Comparison of ENCODE assay signal across 14 cellular contexts in the genomic region with DNA sequence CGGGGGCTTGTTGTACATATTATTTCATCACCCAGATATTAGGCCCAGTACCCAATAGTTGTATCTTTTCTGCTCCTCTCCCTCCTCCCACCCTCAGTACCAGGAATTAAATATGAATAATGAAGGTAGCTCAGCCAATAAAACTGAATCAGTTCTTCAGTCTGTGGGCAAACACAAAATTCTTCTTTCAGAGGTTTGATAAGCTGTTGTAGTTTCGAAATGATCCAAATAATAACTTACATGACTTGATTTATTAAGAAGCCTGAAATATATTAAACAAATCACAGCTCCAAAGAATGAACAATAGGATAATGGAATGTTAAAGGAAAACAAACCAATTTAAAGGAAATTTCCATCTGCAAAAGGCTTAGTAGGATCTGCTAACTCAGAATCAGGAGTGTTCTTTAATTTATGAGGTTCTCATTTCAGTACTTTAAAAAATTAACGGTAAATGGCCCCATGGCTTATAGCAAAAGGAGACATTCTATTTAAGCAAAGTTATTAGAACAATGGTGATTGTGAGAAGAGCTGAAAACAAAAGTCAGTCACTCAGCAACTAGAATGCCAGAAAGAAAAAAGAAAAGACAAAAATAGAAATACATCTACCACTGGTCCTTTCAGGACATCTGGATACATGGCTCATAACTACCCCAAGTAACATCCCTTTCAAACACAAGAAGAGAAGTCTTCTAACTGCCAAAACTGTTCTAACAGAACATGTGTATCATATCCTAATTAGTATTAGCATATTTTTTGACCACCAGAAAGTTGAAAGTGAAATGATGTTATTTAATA.
DNase-seq lines count a peak whose midpoint lies in the region; ATAC-seq, FAIRE-seq and TF ChIP-seq lines count a peak whose summit lies in the region.
"Had no signal": no experiment of that assay in that cellular context is flagged by ENCODE, and none has a peak within 500 bp of the region (broad histone marks: within the 10 kb centered on the region; RNA-seq: fewer than 3 reads in every experiment).

No MANE protein-coding gene starts in this region.

- SMC1A ChIA-PET in GM12878 (lab: Charles Lee; ENCODE audit: uncharacterized antibody, unreplicated experiment) = interaction anchor here (0.9 to 1.1 kb wide), 2 partner anchors 8 to 16 kb away, joined by 3 read pairs; no protein-coding TSS in a partner anchor

- no TSS peak for BruUV-seq in GM12878 (replicated peaks; lab: Mats Ljungman, UMichigan)

- no peaks in the 10 kb centered on the region; the same call in 2 of the 3 replicates for H3K9me3 ChIP-seq in GM12878 (replicated peaks; ENCODE audit: control insufficient read depth, insufficient read depth, low read length)
- no peaks in the 10 kb centered on the region for H3K9me3 ChIP-seq in right cardiac atrium (ENCODE audit: control insufficient read depth, low read length)
- no peaks in the 10 kb centered on the region for H3K9me3 ChIP-seq in subcutaneous abdominal adipose tissue (ENCODE audit: control insufficient read depth in 5 of 5, low read length in 5 of 5)

- TF ChIP-seq CTCF in GM12878 (IDR thresholded peaks at IDR 0.05 in 2 of 3, conservative IDR thresholded peaks at IDR 0.05 in 1 of 3; ENCODE audit: control insufficient read depth in 2 of 3, extremely low read depth in 1 of 3, insufficient read depth in 1 of 3, low read depth in 3 of 3, low read length in 3 of 3) = no peak

- FAIRE-seq in GM12878 (lab: Jason Lieb, UNC) (no peak), urothelium cell line (lab: Jason Lieb, UNC) (no peak)
- FAIRE-seq: A204.1 had no signal

- peaks cover 8% of the 10 kb centered on the region for H3K9me3 Mint-ChIP-seq in activated T-cell treated with anti-CD3 and anti-CD28 coated beads, Interleukin-2, amount 50 U/mL, for 24 hours

- no peaks in the 10 kb centered on the region for H3K27me3 Mint-ChIP-seq in activated T-cell treated with anti-CD3 and anti-CD28 coated beads, Interleukin-2, amount 50 U/mL, for 24 hours
- H3K27me3 Mint-ChIP-seq: activated CD4-positive, alpha-beta T cell treated with anti-CD3 and anti-CD28 coated beads, Interleukin-2, amount 10 ng/mL, durations not matched to agents 24 days and 14 days; T-helper 17 cell had no signal

- no peak overlapping the region for H2AFZ ChIP-seq in GM12878 (ENCODE audit: control insufficient read depth, low read depth, low read length)

- peaks cover 38% of the 10 kb centered on the region for H3K36me3 Mint-ChIP-seq in activated T-cell treated with anti-CD3 and anti-CD28 coated beads, Interleukin-2, amount 50 U/mL, for 24 hours (ENCODE audit: low read depth)

- H4K20me1 ChIP-seq in GM12878 (ENCODE audit: control insufficient read depth, insufficient read depth) = no peaks in the 10 kb centered on the region

- peaks cover 57% of the 10 kb centered on the region for H3K4me1 Mint-ChIP-seq in activated T-cell treated with anti-CD3 and anti-CD28 coated beads, Interleukin-2, amount 50 U/mL, for 24 hours (ENCODE audit: low read depth)

- 64% methylated on average over 3 of the region's 3 CpGs for WGBS in GM12878 (ENCODE audit: insufficient coverage, insufficient replicate concordance, low lambda C conversion rate, missing lambda C conversion rate)
- 74% methylated on average over 3 of the region's 3 CpGs for WGBS in right cardiac atrium

- intact Hi-C loops in GM12878 (cut with micrococcal nuclease; ENCODE audit: unreplicated experiment) (no loop called here), right cardiac atrium (cut with DNase I) (no loop called here)

- no peak overlapping the region for H3K9ac ChIP-seq in GM12878 (ENCODE audit: control insufficient read depth, insufficient read depth, low read length)
- peak overlapping the region in 2 of 5 donors; percentile 8 to 44 for H3K9ac ChIP-seq in subcutaneous abdominal adipose tissue (ENCODE audit: low read length in 5 of 5)

- CTCF ChIA-PET in GM12878 (lab: Yijun Ruan, JAX) = interaction anchor here (0.9 to 1.2 kb wide), 2 partner anchors 9 to 15 kb away, joined by 4 to 5 read pairs; no protein-coding TSS in a partner anchor

- in situ Hi-C loops in GM12878 (cut with MboI) = no loop called here

- RAD21 ChIA-PET in GM12878 (lab: Charles Lee; ENCODE audit: unreplicated experiment) = interaction anchor here (1.2 kb wide), 1 partner anchor 9 kb away, joined by 3 read pairs; no protein-coding TSS in a partner anchor

- H3K27ac ChIP-seq in GM12878 (ENCODE audit: control insufficient read depth, insufficient read depth) (no peak overlapping the region), right cardiac atrium (ENCODE audit: low read length) (no peak overlapping the region), subcutaneous abdominal adipose tissue (ENCODE audit: low read depth, low read length) (peak overlapping the region; percentile 76)

- no peak for DNase-seq in activated T-cell treated with anti-CD3 and anti-CD28 coated beads, Interleukin-2, amount 50 U/mL, for 24 hours
- DNase-seq in activated T-cell treated with anti-CD3 and anti-CD28 coated beads for 4 hours (no peak), GM12878 (ENCODE audit: low read depth, low spot score) (no peak), right cardiac atrium (no peak), urothelium cell line (ENCODE audit: low spot score) (no peak), activated gamma-delta T cell (lab: John Stamatoyannopoulos, UW) (no peak)
- DNase-seq: activated CD4-positive, alpha-beta T cell treated with anti-CD3 and anti-CD28 coated beads, Interleukin-2, amount 10 ng/mL, durations not matched to agents 24 days and 14 days; activated gamma-delta T cell treated with Interleukin-2 at 50 U/mL for 16 hours; COR-L47; NCI-H1092 treated with DMSO at 0.1 percent for 48 hours; T-helper 17 cell had no signal

- peaks cover 96% of the 10 kb centered on the region for H3K79me2 ChIP-seq in GM12878 (ENCODE audit: control insufficient read depth, insufficient read depth, low read length)

- ATAC-seq in GM12878 (peak; percentile 33; the same call in 2 of the 3 replicates), right cardiac atrium (peak; percentile 42 to 51), GM21723 (IDR thresholded peaks at IDR 0.05; ENCODE audit: unreplicated experiment) (no peak)
- ATAC-seq: T-helper 17 cell had no signal

- TF ChIP-seq RAD21 in GM12878 (IDR thresholded peaks at IDR 0.05; ENCODE audit: insufficient read depth, low read depth, low read length) = no peak

- peaks cover 5% of the 10 kb centered on the region; the same call in 1 of the 2 replicates for H3K4me1 ChIP-seq in GM12878 (ENCODE audit: control insufficient read depth, insufficient read depth, low read length)
- peaks cover 3% of the 10 kb centered on the region for H3K4me1 ChIP-seq in right cardiac atrium (ENCODE audit: control insufficient read depth, insufficient read depth, low read length)
- H3K4me1 ChIP-seq in subcutaneous abdominal adipose tissue (ENCODE audit: control insufficient read depth in 5 of 5, insufficient read depth in 5 of 5, low read length in 5 of 5) = peaks cover 0 to 36% (median 16%) of the 10 kb centered on the region in 5 donors

- no peak overlapping the region for H3K4me2 ChIP-seq in GM12878 (ENCODE audit: control insufficient read depth, insufficient read depth)

- H3K4me3 ChIP-seq in GM12878 = no peak overlapping the region
- H3K4me3 ChIP-seq in right cardiac atrium (ENCODE audit: low read length) = no peak overlapping the region
- H3K4me3 ChIP-seq in subcutaneous abdominal adipose tissue (ENCODE audit: low read depth in 1 of 5, low read length in 5 of 5) = no peak overlapping the region

- TF ChIP-seq POLR2A in GM12878 (IDR thresholded peaks at IDR 0.05; ENCODE audit: low read depth, low read length) = no peak

- H3K36me3 ChIP-seq in GM12878 (ENCODE audit: control insufficient read depth in 2 of 2, insufficient read depth in 2 of 2, low read length in 1 of 2) = peaks cover 3 to 16% of the 10 kb centered on the region in 2 experiments
- H3K36me3 ChIP-seq in subcutaneous abdominal adipose tissue (ENCODE audit: control insufficient read depth in 5 of 5, insufficient read depth in 5 of 5, low read length in 5 of 5) = peaks cover 0 to 5% (median 3%) of the 10 kb centered on the region in 5 donors

- TF ChIP-seq EP300 in GM12878 (IDR thresholded peaks at IDR 0.05; ENCODE audit: borderline replicate concordance in 1 of 2, control insufficient read depth in 1 of 2, low read depth in 2 of 2, low read length in 2 of 2) = no peak

- no peak overlapping the region for H3K4me3 Mint-ChIP-seq in activated T-cell treated with anti-CD3 and anti-CD28 coated beads, Interleukin-2, amount 50 U/mL, for 24 hours
- H3K4me3 Mint-ChIP-seq: activated CD4-positive, alpha-beta T cell treated with anti-CD3 and anti-CD28 coated beads, Interleukin-2, amount 10 ng/mL, durations not matched to agents 24 days and 14 days; T-helper 17 cell had no signal

- H3K27ac Mint-ChIP-seq in activated T-cell treated with anti-CD3 and anti-CD28 coated beads, Interleukin-2, amount 50 U/mL, for 24 hours = peak overlapping the region; percentile 88
- H3K27ac Mint-ChIP-seq: activated CD4-positive, alpha-beta T cell treated with anti-CD3 and anti-CD28 coated beads, Interleukin-2, amount 10 ng/mL, durations not matched to agents 24 days and 14 days; T-helper 17 cell had no signal

- H3K27me3 ChIP-seq in GM12878 (replicated peaks in 1 of 2; ENCODE audit: control insufficient read depth in 2 of 2, insufficient read depth in 2 of 2, low read length in 1 of 2) (no peaks in the 10 kb centered on the region), right cardiac atrium (ENCODE audit: control insufficient read depth, insufficient read depth) (no peaks in the 10 kb centered on the region), subcutaneous abdominal adipose tissue (ENCODE audit: control insufficient read depth in 5 of 5, insufficient read depth in 4 of 5, low read length in 5 of 5) (no peaks in the 10 kb centered on the region)

- POLR2A ChIA-PET in GM12878 (lab: Charles Lee) = interaction anchor here (1.2 kb wide), 1 partner anchor 11 kb away, joined by 4 read pairs; no protein-coding TSS in a partner anchor

TF ChIP-seq in GM12878, 131 proteins besides CTCF, POLR2A, EP300 and RAD21 (continues in another document):
- no peak for TF ChIP-seq SP1 (IDR thresholded peaks at IDR 0.05; ENCODE audit: low read depth, low read length)
- no peak for TF ChIP-seq RAD51 (IDR thresholded peaks at IDR 0.05)
- TF ChIP-seq RUNX3 (IDR thresholded peaks at IDR 0.05; ENCODE audit: low read length) = no peak
- no peak for TF ChIP-seq IRF3 (IDR thresholded peaks at IDR 0.05)
- no peak for TF ChIP-seq NR2F1 (conservative IDR thresholded peaks at IDR 0.05)
- no peak for TF ChIP-seq SUPT20H (IDR thresholded peaks at IDR 0.05; ENCODE audit: borderline replicate concordance, control insufficient read depth, low read depth, low read length)
- TF ChIP-seq BRCA1 (IDR thresholded peaks at IDR 0.05; ENCODE audit: low read depth, low read length) = no peak
